Comparison of ENCODE assay signal across 1 cellular context in genomic region chr2:223494496-223494895, GRCh38.
TF ChIP-seq lines count a peak whose summit lies in the region.

No MANE protein-coding gene starts in this region.

TF ChIP-seq in A549, 52 proteins besides CTCF, POLR2A, EP300 and RAD21 (continued from another document):
- TF ChIP-seq PHF8 (IDR thresholded peaks at IDR 0.05; ENCODE audit: borderline replicate concordance, low read depth) (no peak), USF2 (IDR thresholded peaks at IDR 0.05) (no peak), ZSCAN20 (CRISPR knock-in tag; IDR thresholded peaks at IDR 0.05) (no peak)
TF ChIP-seq in A549: peak in this region for 0.
